Comparison of ENCODE assay signal across 8 cellular contexts in genomic region chr10:101012525-101013364, GRCh38. TPM values are rescaled to one million over a fixed set of nuclear protein-coding genes. Genes with fewer than 3 reads are reported as not detected.
DNase-seq lines count a peak whose midpoint lies in the region; ATAC-seq lines count a peak whose summit lies in the region.

No MANE protein-coding gene starts in this region.

- H3K4me3 ChIP-seq in mesendoderm (ENCODE audit: low read length): no peak overlapping the region

- H3K9ac ChIP-seq in mesendoderm (ENCODE audit: low read length): no peak overlapping the region

- no peak overlapping the region for H3K18ac ChIP-seq in mesendoderm (ENCODE audit: low read length)

- no peaks in the 10 kb centered on the region for H3K4me1 ChIP-seq in mesendoderm (ENCODE audit: control insufficient read depth, low read depth, low read length)

- H3K79me2 ChIP-seq in mesendoderm (ENCODE audit: control insufficient read depth, insufficient read depth, low read length): no peaks in the 10 kb centered on the region

- no peak overlapping the region for H2BK15ac ChIP-seq in mesendoderm (replicated peaks; ENCODE audit: low read depth)

- ATAC-seq in GM18873 (IDR thresholded peaks at IDR 0.05; ENCODE audit: low FRiP score, unreplicated experiment): peak; percentile 64
- ATAC-seq in HG03378 (IDR thresholded peaks at IDR 0.05; ENCODE audit: unreplicated experiment): peak; percentile 81

- no peak overlapping the region for H2BK120ac ChIP-seq in mesendoderm (ENCODE audit: low read depth, low read length)

- no CpG with 5 or more reads among the region's 14 CpGs for WGBS in mesendoderm (ENCODE audit: extremely low coverage, insufficient coverage, low lambda C conversion rate)

- H3K23ac ChIP-seq in mesendoderm (ENCODE audit: low read length): no peak overlapping the region

- H3K4me2 ChIP-seq in mesendoderm (ENCODE audit: low read length): no peak overlapping the region

- H2AK5ac ChIP-seq in mesendoderm (ENCODE audit: low read length): no peak overlapping the region

- H3K27me3 ChIP-seq in mesendoderm (ENCODE audit: insufficient read depth, low read length, poor library complexity): peaks cover 4% of the 10 kb centered on the region

- no peak overlapping the region for H3K27ac ChIP-seq in mesendoderm (ENCODE audit: low read depth, low read length)

- H2BK5ac ChIP-seq in mesendoderm (ENCODE audit: low read length): no peak overlapping the region

- H4K8ac ChIP-seq in mesendoderm (ENCODE audit: low read depth, low read length): no peak overlapping the region

- H3K36me3 ChIP-seq in mesendoderm (ENCODE audit: control insufficient read depth, insufficient read depth, low read length): no peaks in the 10 kb centered on the region

- H3K4ac ChIP-seq in mesendoderm (ENCODE audit: low read depth, low read length): no peak overlapping the region

- DNase-seq in Ammon's horn (ENCODE audit: low spot score): peak; percentile 98
- DNase-seq in NCI-H748 treated with DMSO at 0.1 percent for 48 hours (lab: John Stamatoyannopoulos, UW): peak; percentile 71
- DNase-seq in activated CD4-positive, alpha-beta T cell treated with anti-CD3 and anti-CD28 coated beads, Interleukin-2, amount 50 U/mL, for 4 hours: peak; percentile 71 to 75
- peak; percentile 69 for DNase-seq in effector CD4-positive, alpha-beta T cell
- DNase-seq in mesendoderm: peak; percentile 92
- DNase-seq in stimulated activated CD8-positive, alpha-beta memory T cell treated with anti-CD3 and anti-CD28 coated beads, Interleukin-15, amount 100 ng/mL, for 48 hours (ENCODE audit: low read depth in 2 of 2): peak; percentile 63 to 65

- H3K79me1 ChIP-seq in mesendoderm (ENCODE audit: low read length): no peaks in the 10 kb centered on the region

- no peak overlapping the region for H3K56ac ChIP-seq in mesendoderm (ENCODE audit: low read length)

- H4K5ac ChIP-seq in mesendoderm (ENCODE audit: low read length): no peak overlapping the region

RNA-seq across cellular contexts. Expression of gene LZTS2, which starts 13.1 kb away (rescaled TPM):
- polyA plus RNA-seq in mesendoderm (2013, experiment 1 of 2): 41.5 TPM
- polyA plus RNA-seq in mesendoderm (2013, experiment 2 of 2): 42.1 TPM

RNA-seq across cellular contexts. Expression of gene PDZD7, which starts 18.2 kb away (rescaled TPM):
- 0.39 TPM for polyA plus RNA-seq in mesendoderm (2013, experiment 1 of 2)
- polyA plus RNA-seq in mesendoderm (2013, experiment 2 of 2): 0.39 TPM

RNA-seq across cellular contexts. Expression of gene SFXN3, which starts 18.3 kb away (rescaled TPM):
- polyA plus RNA-seq in mesendoderm (2013, experiment 1 of 2): 1.3 TPM
- 1.3 TPM for polyA plus RNA-seq in mesendoderm (2013, experiment 2 of 2)

RNA-seq across cellular contexts. Expression of gene TWNK, which starts 25.4 kb away (rescaled TPM):
- 20.1 TPM for polyA plus RNA-seq in mesendoderm (2013, experiment 1 of 2)
- 19.7 TPM for polyA plus RNA-seq in mesendoderm (2013, experiment 2 of 2)

RNA-seq across cellular contexts. Expression of gene MRPL43, which starts 25.4 kb away (rescaled TPM):
- polyA plus RNA-seq in mesendoderm (2013, experiment 1 of 2): 78.0 TPM
- 74.1 TPM for polyA plus RNA-seq in mesendoderm (2013, experiment 2 of 2)
